In genomic region chr9:120714088-120714845, GRCh38 we compare ENCODE assay signal across 8 cellular contexts. TPM values are rescaled to one million over a fixed set of nuclear protein-coding genes. Genes with fewer than 3 reads are reported as not detected.
DNase-seq lines count a peak whose midpoint lies in the region; ATAC-seq and TF ChIP-seq lines count a peak whose summit lies in the region.

TSS of gene MEGF9 (minus strand) at chr9:120714470. CDS start at chr9:120714358, 112 bp downstream.

- H2AFZ ChIP-seq in Loucy (ENCODE audit: low read length): peak within 1 kb of the TSS; percentile 93

- peaks cover 3% of the 10 kb centered on the region for H3K27me3 Mint-ChIP-seq in nephron (ENCODE audit: low read depth)

- TF ChIP-seq CTCF in Loucy (conservative IDR thresholded peaks at IDR 0.05; ENCODE audit: low read length) (no peak), RWPE2 (IDR thresholded peaks at IDR 0.05; ENCODE audit: poor library complexity, severe bottlenecking) (no peak), fibroblast of the aortic adventitia (IDR thresholded peaks at IDR 0.05; ENCODE audit: insufficient read depth, low read length) (no peak), nephron (IDR thresholded peaks at IDR 0.05; ENCODE audit: unreplicated experiment in 3 of 3) (no peak)

- no peaks in the 10 kb centered on the region for H3K9me2 ChIP-seq in Loucy (replicated peaks; ENCODE audit: low read depth, low read length)

- H3F3A ChIP-seq in Loucy (ENCODE audit: low read depth): no peaks in the 10 kb centered on the region

- DNase-seq in ELR (ENCODE audit: low read depth) (peak; percentile 99), H7 (peak; percentile 99), RWPE2 (ENCODE audit: low spot score) (peak; percentile 97), fibroblast of the aortic adventitia (ENCODE audit: low read depth) (peak; percentile 96)
- peak; percentile 93 for DNase-seq in activated effector memory CD4-positive, alpha-beta T cell treated with Interleukin-2 at 50 U/mL for 16 hours
- peak; percentile 97 for DNase-seq in stimulated activated naive CD8-positive, alpha-beta T cell treated with anti-CD3 and anti-CD28 coated beads, Interleukin-15, Interleukin-2, amounts not matched to agents 100 U/mL and 50 U/mL, for 24 hours

- peak within 1 kb of the TSS; percentile 81 for H3K9ac ChIP-seq in Loucy (ENCODE audit: low read depth, low read length, poor library complexity, severe bottlenecking)

- peak within 1 kb of the TSS; percentile 67 to 73 (median 73) for H3K27ac Mint-ChIP-seq in nephron

- peaks cover 21% of the 10 kb centered on the region for H3K27me3 ChIP-seq in H7 (ENCODE audit: control insufficient read depth, insufficient read depth, low read length)
- no peaks in the 10 kb centered on the region for H3K27me3 ChIP-seq in Loucy (ENCODE audit: insufficient read depth, low read length, poor library complexity, severe bottlenecking)
- no peaks in the 10 kb centered on the region for H3K27me3 ChIP-seq in RWPE2 (ENCODE audit: insufficient read depth, poor library complexity, severe bottlenecking)

- H3K79me2 ChIP-seq in Loucy (ENCODE audit: insufficient read depth, low read length): peaks cover 40% of the 10 kb centered on the region

- H3K4me2 ChIP-seq in Loucy (ENCODE audit: low read depth, low read length, poor library complexity, severe bottlenecking): peak within 1 kb of the TSS; percentile 85

- peak; percentile 95 for ATAC-seq in RWPE2 (ENCODE audit: low read depth)
- ATAC-seq in stimulated activated naive CD8-positive, alpha-beta T cell treated with anti-CD3 and anti-CD28 coated beads, Interleukin-15, Interleukin-2, amounts not matched to agents 100 U/mL and 50 U/mL, for 24 hours: peak; percentile 98

- peak within 1 kb of the TSS; percentile 76 for H3K4me3 ChIP-seq in H7 (ENCODE audit: insufficient read depth, low read depth, low read length)
- peak within 1 kb of the TSS; percentile 88 for H3K4me3 ChIP-seq in Loucy (ENCODE audit: low read length, poor library complexity, severe bottlenecking)
- H3K4me3 ChIP-seq in RWPE2 (ENCODE audit: severe bottlenecking): peak within 1 kb of the TSS; percentile 56
- H3K4me3 ChIP-seq in fibroblast of the aortic adventitia (ENCODE audit: low read depth, low read length): peak within 1 kb of the TSS; percentile 81

- no peaks in the 10 kb centered on the region for H3K36me3 Mint-ChIP-seq in nephron (ENCODE audit: low read depth)

- H3K4me1 Mint-ChIP-seq in nephron: peaks cover 40% of the 10 kb centered on the region

- H3K36me3 ChIP-seq in H7 (replicated peaks; ENCODE audit: control insufficient read depth, insufficient read depth, low read length) (no peaks in the 10 kb centered on the region), Loucy (ENCODE audit: insufficient read depth, low read length) (no peaks in the 10 kb centered on the region), RWPE2 (ENCODE audit: low read depth) (peaks cover 8% of the 10 kb centered on the region; the same call in 1 of the 2 replicates)

- H4K20me1 ChIP-seq in Loucy (ENCODE audit: insufficient read depth, low read length, poor library complexity, severe bottlenecking): peaks cover 7% of the 10 kb centered on the region

- H3K9me3 ChIP-seq in Loucy (ENCODE audit: insufficient read depth, low read depth, low read length): no peaks in the 10 kb centered on the region
- H3K9me3 ChIP-seq in RWPE2 (ENCODE audit: severe bottlenecking): no peaks in the 10 kb centered on the region

- H3K4me3 Mint-ChIP-seq in nephron: peak within 1 kb of the TSS; percentile 91 to 97 (median 92)

- H3K4me1 ChIP-seq in Loucy (ENCODE audit: insufficient read depth, low read length, poor library complexity, severe bottlenecking) (peaks cover 44% of the 10 kb centered on the region), RWPE2 (ENCODE audit: insufficient read depth, poor library complexity, severe bottlenecking) (peaks cover 15% of the 10 kb centered on the region)

- H3K27ac ChIP-seq in RWPE2 (ENCODE audit: poor library complexity, severe bottlenecking): no peak within 1 kb of the TSS

- H3K9me3 Mint-ChIP-seq in nephron: no peaks in the 10 kb centered on the region

RNA-seq across cellular contexts. Expression of gene MEGF9, which starts in this region (rescaled TPM):
- total RNA-seq in H7 (2014; rRNA removed; shearing (Covaris generic)): 0.67 and 1.2 TPM in 2 replicates
- total RNA-seq in fibroblast of the aortic adventitia (ENCODE audit: low replicate concordance): 10.7 and 14.1 TPM in 2 replicates
